ENCODE assay signal across 15 cellular contexts in genomic region chr17:66330646-66331037, GRCh38. TPM values are rescaled to one million over a fixed set of nuclear protein-coding genes. Genes with fewer than 3 reads are reported as not detected.
A peak's percentile ranks its signal among the peaks of the same experiment; 100 is the strongest.
DNase-seq lines count a peak whose midpoint lies in the region; ATAC-seq and TF ChIP-seq lines count a peak whose summit lies in the region.
"Had no signal": no experiment of that assay in that cellular context is flagged by ENCODE, and none has a peak within 500 bp of the region (broad histone marks: within the 10 kb centered on the region; RNA-seq: fewer than 3 reads in every experiment).

No MANE protein-coding gene starts in this region.

- H3K4me3 Mint-ChIP-seq in activated CD8-positive, alpha-beta memory T cell treated with anti-CD3 and anti-CD28 coated beads, Interleukin-2, amount 10 ng/mL, durations not matched to agents 7 days and 5 days = peak overlapping the region; percentile 51
- H3K4me3 Mint-ChIP-seq in activated naive CD8-positive, alpha-beta T cell treated with anti-CD3 and anti-CD28 coated beads, Interleukin-2, amount 10 ng/mL, durations not matched to agents 7 days and 5 days = peak overlapping the region; percentile 75
- no peak overlapping the region for H3K4me3 Mint-ChIP-seq in natural killer cell

- POLR2A ChIA-PET in activated naive CD8-positive, alpha-beta T cell treated with anti-CD3 and anti-CD28 coated beads, Interleukin-2, amount 10 ng/mL, durations not matched to agents 7 days and 5 days (lab: Charles Lee) = interaction anchor here (0.7 to 1.4 kb wide), 5 partner anchors 14 to 76 kb away, joined by 3 to 4 read pairs (median 3); partner anchors contain the start of gene PRKCA

- peak overlapping the region; percentile 86 for H3K27ac Mint-ChIP-seq in activated CD8-positive, alpha-beta memory T cell treated with anti-CD3 and anti-CD28 coated beads, Interleukin-2, amount 10 ng/mL, durations not matched to agents 7 days and 5 days
- H3K27ac Mint-ChIP-seq in activated naive CD8-positive, alpha-beta T cell treated with anti-CD3 and anti-CD28 coated beads, Interleukin-2, amount 10 ng/mL, durations not matched to agents 7 days and 5 days = peak overlapping the region; percentile 85
- peak overlapping the region; percentile 47 to 89 for H3K27ac Mint-ChIP-seq in natural killer cell

- no peak for TF ChIP-seq CTCF in natural killer cell (IDR thresholded peaks at IDR 0.05)

- no peaks in the 10 kb centered on the region for H3K9me3 Mint-ChIP-seq in activated CD8-positive, alpha-beta memory T cell treated with anti-CD3 and anti-CD28 coated beads, Interleukin-2, amount 10 ng/mL, durations not matched to agents 7 days and 5 days (ENCODE audit: low read depth)
- peaks cover 2% of the 10 kb centered on the region for H3K9me3 Mint-ChIP-seq in activated naive CD8-positive, alpha-beta T cell treated with anti-CD3 and anti-CD28 coated beads, Interleukin-2, amount 10 ng/mL, durations not matched to agents 7 days and 5 days
- H3K9me3 Mint-ChIP-seq in natural killer cell = no peaks in the 10 kb centered on the region

- DNase-seq in activated CD8-positive, alpha-beta memory T cell treated with anti-CD3 and anti-CD28 coated beads, Interleukin-2, amount 10 ng/mL, durations not matched to agents 7 days and 5 days = no peak
- DNase-seq in activated CD8-positive, alpha-beta memory T cell treated with anti-CD3 and anti-CD28 coated beads, Interleukin-2, amount 50 U/mL, for 4 hours = no peak
- DNase-seq in Jurkat, Clone E6-1 (ENCODE audit: low read depth, low spot score) = no peak
- no peak for DNase-seq in activated naive CD8-positive, alpha-beta T cell treated with anti-CD3 and anti-CD28 coated beads, Interleukin-2, amount 10 ng/mL, durations not matched to agents 7 days and 5 days
- DNase-seq in natural killer cell = no peak
- no peak for DNase-seq in GDM1 (lab: John Stamatoyannopoulos, UW)
- no peak for DNase-seq in NCI-H2107 (lab: John Stamatoyannopoulos, UW)
- DNase-seq: activated effector memory CD4-positive, alpha-beta T cell treated with anti-CD3 and anti-CD28 coated beads, Interleukin-2, amount 50 U/mL, for 16 hours; DMS79; PC-3; right cardiac atrium; SJCRH30; upper lobe of right lung had no signal

- intact Hi-C loops in natural killer cell (cut with micrococcal nuclease) = no loop called here

- peaks cover 46% of the 10 kb centered on the region for H3K4me1 Mint-ChIP-seq in activated CD8-positive, alpha-beta memory T cell treated with anti-CD3 and anti-CD28 coated beads, Interleukin-2, amount 10 ng/mL, durations not matched to agents 7 days and 5 days
- H3K4me1 Mint-ChIP-seq in activated naive CD8-positive, alpha-beta T cell treated with anti-CD3 and anti-CD28 coated beads, Interleukin-2, amount 10 ng/mL, durations not matched to agents 7 days and 5 days = peaks cover 48% of the 10 kb centered on the region
- H3K4me1 Mint-ChIP-seq in natural killer cell = peaks cover 18 to 23% of the 10 kb centered on the region in 2 donors

- peaks cover 25% of the 10 kb centered on the region for H3K36me3 Mint-ChIP-seq in activated CD8-positive, alpha-beta memory T cell treated with anti-CD3 and anti-CD28 coated beads, Interleukin-2, amount 10 ng/mL, durations not matched to agents 7 days and 5 days
- H3K36me3 Mint-ChIP-seq in activated naive CD8-positive, alpha-beta T cell treated with anti-CD3 and anti-CD28 coated beads, Interleukin-2, amount 10 ng/mL, durations not matched to agents 7 days and 5 days = peaks cover 33% of the 10 kb centered on the region
- no peaks in the 10 kb centered on the region for H3K36me3 Mint-ChIP-seq in natural killer cell

- no peaks in the 10 kb centered on the region for H3K27me3 Mint-ChIP-seq in activated CD8-positive, alpha-beta memory T cell treated with anti-CD3 and anti-CD28 coated beads, Interleukin-2, amount 10 ng/mL, durations not matched to agents 7 days and 5 days
- H3K27me3 Mint-ChIP-seq in activated naive CD8-positive, alpha-beta T cell treated with anti-CD3 and anti-CD28 coated beads, Interleukin-2, amount 10 ng/mL, durations not matched to agents 7 days and 5 days = no peaks in the 10 kb centered on the region
- H3K27me3 Mint-ChIP-seq in natural killer cell (ENCODE audit: low read depth in 2 of 2) = no peaks in the 10 kb centered on the region

- peak overlapping the region; percentile 1 for H3K4me3 ChIP-seq in Jurkat, Clone E6-1 (ENCODE audit: low read length)
- H3K4me3 ChIP-seq: gastroesophageal sphincter, SJCRH30, upper lobe of right lung had no signal

- no peak for ATAC-seq in activated CD8-positive, alpha-beta memory T cell treated with anti-CD3 and anti-CD28 coated beads, Interleukin-2, amount 10 ng/mL, durations not matched to agents 7 days and 5 days
- no peak for ATAC-seq in activated naive CD8-positive, alpha-beta T cell treated with anti-CD3 and anti-CD28 coated beads, Interleukin-2, amount 10 ng/mL, durations not matched to agents 7 days and 5 days (ENCODE audit: low read depth)
- ATAC-seq in natural killer cell = no peak
- no peak for ATAC-seq in GM21619 (IDR thresholded peaks at IDR 0.05; ENCODE audit: unreplicated experiment)
- ATAC-seq: gastroesophageal sphincter, PC-3, right cardiac atrium, upper lobe of right lung had no signal

- CTCF ChIA-PET in activated CD8-positive, alpha-beta memory T cell treated with anti-CD3 and anti-CD28 coated beads, Interleukin-2, amount 10 ng/mL, durations not matched to agents 7 days and 5 days (lab: Charles Lee) = interaction anchor here (1.6 to 2.1 kb wide), 2 partner anchors 10 to 27 kb away, joined by 4 to 5 read pairs; no protein-coding TSS in a partner anchor

RNA-seq across cellular contexts. Expression of gene PRKCA, which starts 28.2 kb away (rescaled TPM):
- 10 to 100 TPM; 63.1 to 68.9 TPM for total RNA-seq in activated CD8-positive, alpha-beta memory T cell treated with anti-CD3 and anti-CD28 coated beads, Interleukin-2, amount 10 ng/mL, durations not matched to agents 7 days and 5 days
- polyA plus RNA-seq in Jurkat, Clone E6-1 (2012; ENCODE audit: insufficient read depth, insufficient read length) = 22.2 TPM
- 10 to 100 TPM; 66.1 to 66.5 TPM for total RNA-seq in activated naive CD8-positive, alpha-beta T cell treated with anti-CD3 and anti-CD28 coated beads, Interleukin-2, amount 10 ng/mL, durations not matched to agents 7 days and 5 days
- total RNA-seq in natural killer cell = 10 to 100 TPM; 19.6 to 29.0 (median 20.4) TPM
